12 cellular contexts compared by ENCODE assay signal in the genomic region with DNA sequence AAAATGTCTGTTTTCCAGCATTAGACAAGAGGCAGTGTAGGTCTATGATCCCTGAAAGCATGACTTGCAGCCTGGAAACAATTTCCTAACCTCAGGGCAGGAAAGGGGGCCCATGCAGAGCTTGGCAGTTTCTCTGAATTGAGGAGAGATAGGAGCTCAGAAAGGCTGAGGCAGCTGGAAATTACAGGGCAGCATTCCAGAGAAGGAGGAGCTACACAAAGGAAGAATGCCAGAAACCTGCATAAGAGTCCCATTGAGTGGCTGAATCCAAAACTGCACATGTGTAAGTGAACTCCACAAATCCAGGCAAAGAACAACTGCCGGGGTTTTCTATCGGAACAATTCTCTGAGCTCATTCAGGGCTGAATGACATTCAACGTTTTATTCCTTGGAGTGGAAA.
DNase-seq lines count a peak whose midpoint lies in the region; ATAC-seq, FAIRE-seq and TF ChIP-seq lines count a peak whose summit lies in the region.
"Had no signal": no experiment of that assay in that cellular context is flagged by ENCODE, and none has a peak within 500 bp of the region (broad histone marks: within the 10 kb centered on the region; RNA-seq: fewer than 3 reads in every experiment).

No MANE protein-coding gene starts in this region.

- H3K9me2 ChIP-seq in SK-N-SH, result no peaks in the 10 kb centered on the region

- no peak overlapping the region for H3K4me2 ChIP-seq in SK-N-SH

- peak; percentile 15 for FAIRE-seq in kidney (lab: Jason Lieb, UNC)
- FAIRE-seq: urothelium cell line had no signal

- no peaks in the 10 kb centered on the region for H3K79me2 ChIP-seq in SK-N-SH (ENCODE audit: insufficient read depth)

- ATAC-seq in SK-N-SH treated with all-trans-retinoic acid at 6 μM for 48 hours (no peak), GM21381 (IDR thresholded peaks at IDR 0.05; ENCODE audit: unreplicated experiment) (no peak), HG02763 (IDR thresholded peaks at IDR 0.05; ENCODE audit: unreplicated experiment) (no peak)

- CTCF ChIA-PET in SK-N-SH (lab: Yijun Ruan, JAX), result interaction anchor here (1.2 kb wide), 1 partner anchor 446 kb away, joined by 3 read pairs; no protein-coding TSS in a partner anchor

- no peaks in the 10 kb centered on the region for H3F3A ChIP-seq in SK-N-SH (replicated peaks; ENCODE audit: insufficient read depth)

- H3K9me3 ChIP-seq in SK-N-SH (no peaks in the 10 kb centered on the region), kidney (ENCODE audit: control insufficient read depth in 1 of 2, low read length in 2 of 2) (peaks cover 0 to 8% of the 10 kb centered on the region in 2 donors)

- TF ChIP-seq RAD21 in SK-N-SH (IDR thresholded peaks at IDR 0.05; ENCODE audit: low read length), result peak; percentile 32

- TF ChIP-seq CTCF in SK-N-SH (IDR thresholded peaks at IDR 0.05) (no peak), kidney (IDR thresholded peaks at IDR 0.05; ENCODE audit: borderline replicate concordance, extremely low read depth, insufficient read depth) (no peak)

- H3K4me1 ChIP-seq in SK-N-SH (ENCODE audit: control insufficient read depth in 1 of 2, insufficient read depth in 2 of 2, low read depth in 1 of 2, low read length in 1 of 2) (peaks cover 0 to 4% of the 10 kb centered on the region in 2 experiments; a peak in 1 of 4 replicates), kidney (ENCODE audit: control insufficient read depth in 1 of 2, insufficient read depth in 1 of 2, low read depth in 1 of 2, low read length in 2 of 2) (no peaks in the 10 kb centered on the region)

- peak; percentile 26 for DNase-seq in SK-N-SH
- DNase-seq in brain pericyte (ENCODE audit: low read depth, low spot score), result peak; percentile 12
- no peak for DNase-seq in kidney
- DNase-seq in substantia nigra (lab: John Stamatoyannopoulos, UW), result peak in 33 of 49 donors; percentile 1 to 72 (median 24)
- no peak for DNase-seq in OCI-M2 (lab: John Stamatoyannopoulos, UW; ENCODE audit: unreplicated experiment)
- DNase-seq: activated CD4-positive, alpha-beta memory T cell treated with anti-CD3 and anti-CD28 coated beads for 36 hours; stimulated activated CD4-positive, alpha-beta T cell treated with anti-CD3 and anti-CD28 coated beads, Interleukin-4, amount 100 ng/mL, for 4 hours had no signal

- H4K20me1 ChIP-seq in SK-N-SH (ENCODE audit: insufficient read depth), result no peaks in the 10 kb centered on the region

- H3K4me3 ChIP-seq in SK-N-SH (ENCODE audit: low read depth in 2 of 2, low read length in 1 of 2) (no peak overlapping the region), kidney (ENCODE audit: low read length in 2 of 2) (no peak overlapping the region)
- H3K4me3 ChIP-seq: coronary artery had no signal

- POLR2A ChIA-PET in SK-N-SH (lab: Yijun Ruan, JAX), result no interaction called here

- H3K36me3 ChIP-seq in SK-N-SH (replicated peaks in 1 of 2; ENCODE audit: control insufficient read depth in 1 of 2, insufficient read depth in 2 of 2, low read length in 1 of 2) (no peaks in the 10 kb centered on the region), kidney (ENCODE audit: control insufficient read depth in 1 of 2, insufficient read depth in 2 of 2, low read length in 2 of 2) (no peaks in the 10 kb centered on the region)

- peak overlapping the region in 1 of 2 experiments; percentile 64; a peak in 2 of 4 replicates for H3K27ac ChIP-seq in SK-N-SH (ENCODE audit: low read depth in 2 of 2, low read length in 1 of 2)
- H3K27ac ChIP-seq in kidney (ENCODE audit: low read depth in 2 of 2, low read length in 2 of 2), result no peak overlapping the region
- H3K27ac ChIP-seq in substantia nigra (ENCODE audit: low read depth, low read length, poor library complexity, severe bottlenecking), result no peak overlapping the region
- H3K27ac ChIP-seq: coronary artery had no signal

- peak in 1 of 2 experiments; percentile 45; a peak in 1 of 4 replicates for TF ChIP-seq EP300 in SK-N-SH (IDR thresholded peaks at IDR 0.05; ENCODE audit: borderline replicate concordance in 1 of 2, low read depth in 1 of 2, low read length in 1 of 2)

- H2AFZ ChIP-seq in SK-N-SH (ENCODE audit: low read depth), result no peak overlapping the region

- no peaks in the 10 kb centered on the region for H3K27me3 ChIP-seq in SK-N-SH (ENCODE audit: insufficient read depth)

- intact Hi-C loops in kidney (cut with DNase I), result no loop called here

- H3K9ac ChIP-seq in SK-N-SH, result no peak overlapping the region
- no peak overlapping the region for H3K9ac ChIP-seq in kidney (ENCODE audit: low read length in 2 of 2)

- WGBS in SK-N-SH (ENCODE audit: low lambda C conversion rate), result 77% methylated on average over 3 of the region's 3 CpGs

TF ChIP-seq in SK-N-SH, 30 proteins besides CTCF, POLR2A, EP300 and RAD21:
- TF ChIP-seq MEF2A (IDR thresholded peaks at IDR 0.05; ENCODE audit: borderline replicate concordance, low read depth) (no peak), SIN3A (IDR thresholded peaks at IDR 0.05; ENCODE audit: borderline replicate concordance, low read depth, low read length) (no peak), RCOR1 (IDR thresholded peaks at IDR 0.05; ENCODE audit: low read length) (0 out of 2 replicates have a peak, but pooled peaks have one; percentile 62)

TF ChIP-seq in SK-N-SH treated with all-trans-retinoic acid at 6 μM for 48 hours, 23 proteins besides CTCF, POLR2A, EP300 and RAD21:
- TF ChIP-seq TOX (CRISPR knock-in tag; IDR thresholded peaks at IDR 0.05; ENCODE audit: borderline replicate concordance) (no peak), CSDC2 (CRISPR knock-in tag; IDR thresholded peaks at IDR 0.05) (no peak), CSRNP3 (CRISPR knock-in tag; IDR thresholded peaks at IDR 0.05) (no peak), TCF4 (CRISPR knock-in tag; IDR thresholded peaks at IDR 0.05; ENCODE audit: borderline replicate concordance) (no peak), ZNF8 (CRISPR knock-in tag; IDR thresholded peaks at IDR 0.05) (no peak), ISL1 (CRISPR knock-in tag; IDR thresholded peaks at IDR 0.05) (no peak), RARB (CRISPR knock-in tag; IDR thresholded peaks at IDR 0.05) (no peak), ZC3H10 (CRISPR knock-in tag; IDR thresholded peaks at IDR 0.05) (no peak), TSHZ2 (CRISPR knock-in tag; IDR thresholded peaks at IDR 0.05) (no peak), ARNTL (CRISPR knock-in tag; IDR thresholded peaks at IDR 0.05; ENCODE audit: borderline replicate concordance, low read depth) (no peak), OSR1 (CRISPR knock-in tag; IDR thresholded peaks at IDR 0.05) (no peak), SNAI2 (CRISPR knock-in tag; IDR thresholded peaks at IDR 0.05) (no peak), ESRRG (CRISPR knock-in tag; IDR thresholded peaks at IDR 0.05) (no peak)
- TF ChIP-seq, protein P1, sequence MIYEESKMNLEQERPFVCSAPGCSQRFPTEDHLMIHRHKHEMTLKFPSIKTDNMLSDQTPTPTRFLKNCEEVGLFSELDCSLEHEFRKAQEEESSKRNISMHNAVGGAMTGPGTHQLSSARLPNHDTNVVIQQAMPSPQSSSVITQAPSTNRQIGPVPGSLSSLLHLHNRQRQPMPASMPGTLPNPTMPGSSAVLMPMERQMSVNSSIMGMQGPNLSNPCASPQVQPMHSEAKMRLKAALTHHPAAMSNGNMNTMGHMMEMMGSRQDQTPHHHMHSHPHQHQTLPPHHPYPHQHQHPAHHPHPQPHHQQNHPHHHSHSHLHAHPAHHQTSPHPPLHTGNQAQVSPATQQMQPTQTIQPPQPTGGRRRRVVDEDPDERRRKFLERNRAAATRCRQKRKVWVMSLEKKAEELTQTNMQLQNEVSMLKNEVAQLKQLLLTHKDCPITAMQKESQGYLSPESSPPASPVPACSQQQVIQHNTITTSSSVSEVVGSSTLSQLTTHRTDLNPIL (CRISPR knock-in tag; IDR thresholded peaks at IDR 0.05; ENCODE audit: low read depth), result no peak

Comparison
In these comparisons a context has a peak if more than half of its experiments do, and no peak if none do; other contexts are left out.
1. DNase-seq: peak in SK-N-SH (single experiment), brain pericyte (single experiment) and substantia nigra (33 of 49); none in kidney (single experiment) and OCI-M2 (single experiment).